Comparison of ENCODE assay signal across 38 cellular contexts in the genomic region with DNA sequence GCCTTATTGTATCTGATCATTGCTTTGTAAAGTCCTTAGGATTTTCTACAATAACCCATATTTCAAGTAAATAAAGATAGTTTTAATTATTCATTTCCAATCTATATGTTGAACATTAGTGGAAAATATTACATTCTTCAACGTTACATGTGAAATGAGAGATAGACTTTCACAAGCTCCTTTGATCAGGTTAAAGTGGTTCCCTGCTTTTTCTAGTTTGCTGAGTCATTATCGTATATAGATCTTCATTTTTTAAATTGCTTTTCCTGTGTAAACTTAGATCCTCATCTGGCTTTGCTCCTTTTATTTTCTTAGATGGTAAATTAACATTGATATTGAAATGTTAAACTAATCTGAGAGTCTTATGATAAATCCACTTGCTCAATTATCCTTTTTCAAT.
"Had no signal": no experiment of that assay in that cellular context is flagged by ENCODE, and none has a peak within 500 bp of the region (broad histone marks: within the 10 kb centered on the region; RNA-seq: fewer than 3 reads in every experiment).

No MANE protein-coding gene starts in this region.

- H3K27ac Mint-ChIP-seq: activated CD4-positive, alpha-beta memory T cell treated with anti-CD3 and anti-CD28 coated beads, Interleukin-2, amount 10 ng/mL, durations not matched to agents 7 days and 5 days; activated CD4-positive, alpha-beta T cell treated with anti-CD3 and anti-CD28 coated beads for 36 hours; activated CD4-positive, alpha-beta T cell treated with anti-CD3 and anti-CD28 coated beads, Interleukin-2, amount 10 ng/mL, durations not matched to agents 7 days and 5 days; activated CD8-positive, alpha-beta memory T cell treated with anti-CD3 and anti-CD28 coated beads, Interleukin-2, amount 10 ng/mL, durations not matched to agents 7 days and 5 days; activated CD8-positive, alpha-beta T cell treated with anti-CD3 and anti-CD28 coated beads, Interleukin-2, amount 10 ng/mL, durations not matched to agents 7 days and 5 days; activated naive CD4-positive, alpha-beta T cell treated with anti-CD3 and anti-CD28 coated beads, Interleukin-2, amount 10 ng/mL, durations not matched to agents 7 days and 5 days; activated naive CD4-positive, alpha-beta T cell treated with anti-CD3 and anti-CD28 coated beads, Interleukin-2, amount 50 U/mL, for 24 hours; activated naive CD8-positive, alpha-beta T cell; activated naive CD8-positive, alpha-beta T cell treated with anti-CD3 and anti-CD28 coated beads, Interleukin-2, amount 10 ng/mL, durations not matched to agents 7 days and 5 days; activated naive CD8-positive, alpha-beta T cell treated with anti-CD3 and anti-CD28 coated beads, Interleukin-2, amount 50 U/mL, for 24 hours; activated T-cell treated with anti-CD3 and anti-CD28 coated beads, Interleukin-2, amount 50 U/mL, for 24 hours; activated T-helper 2 cell treated with anti-CD3 and anti-CD28 coated beads, Interferon-gamma antibody, Interleukin-2, Interleukin-4, amounts not matched to agents 10 μg/mL and 5 μg/mL and 100 μg/mL, durations not matched to agents 14 hours and 24 hours and 36 hours; brain; T-helper 2 cell treated with Interferon-gamma antibody and Interleukin-4, amounts not matched to agents 5 μg/mL and 100 μg/mL, for 36 hours had no signal

- H3K4me1 ChIP-seq: ascending aorta, colonic mucosa had no signal

- H3K4me3 ChIP-seq: ascending aorta, cardiac muscle cell, colonic mucosa had no signal

- H3K4me1 Mint-ChIP-seq: activated CD4-positive, alpha-beta memory T cell treated with anti-CD3 and anti-CD28 coated beads, Interleukin-2, amount 10 ng/mL, durations not matched to agents 7 days and 5 days; activated CD4-positive, alpha-beta T cell treated with anti-CD3 and anti-CD28 coated beads for 36 hours; activated CD4-positive, alpha-beta T cell treated with anti-CD3 and anti-CD28 coated beads, Interleukin-2, amount 10 ng/mL, durations not matched to agents 7 days and 5 days; activated CD8-positive, alpha-beta memory T cell treated with anti-CD3 and anti-CD28 coated beads, Interleukin-2, amount 10 ng/mL, durations not matched to agents 7 days and 5 days; activated naive CD4-positive, alpha-beta T cell treated with anti-CD3 and anti-CD28 coated beads, Interleukin-2, amount 10 ng/mL, durations not matched to agents 7 days and 5 days; activated naive CD4-positive, alpha-beta T cell treated with anti-CD3 and anti-CD28 coated beads, Interleukin-2, amount 50 U/mL, for 24 hours; activated naive CD8-positive, alpha-beta T cell treated with anti-CD3 and anti-CD28 coated beads, Interleukin-2, amount 10 ng/mL, durations not matched to agents 7 days and 5 days; activated naive CD8-positive, alpha-beta T cell treated with anti-CD3 and anti-CD28 coated beads, Interleukin-2, amount 50 U/mL, for 24 hours; brain; central memory CD8-positive, alpha-beta T cell had no signal

- DNase-seq: activated CD4-positive, alpha-beta memory T cell treated with anti-CD3 and anti-CD28 coated beads, Interleukin-2, amount 10 ng/mL, durations not matched to agents 7 days and 5 days; activated CD4-positive, alpha-beta T cell treated with anti-CD3 and anti-CD28 coated beads for 1 hour; activated CD4-positive, alpha-beta T cell treated with anti-CD3 and anti-CD28 coated beads for 36 hours; activated CD4-positive, alpha-beta T cell treated with anti-CD3 and anti-CD28 coated beads for 48 hours; activated CD4-positive, alpha-beta T cell treated with anti-CD3 and anti-CD28 coated beads, Interleukin-2, amount 10 ng/mL, durations not matched to agents 7 days and 5 days; activated CD4-positive, alpha-beta T cell treated with anti-CD3 and anti-CD28 coated beads, Interleukin-2, amount 50 U/mL, for 48 hours; activated CD4-positive, CD25-positive, alpha-beta regulatory T cell; activated CD8-positive, alpha-beta memory T cell treated with anti-CD3 and anti-CD28 coated beads for 24 hours; activated CD8-positive, alpha-beta memory T cell treated with anti-CD3 and anti-CD28 coated beads, Interleukin-2, amount 10 ng/mL, durations not matched to agents 7 days and 5 days; activated CD8-positive, alpha-beta memory T cell treated with anti-CD3 and anti-CD28 coated beads, Interleukin-2, amount 50 U/mL, for 48 hours; activated CD8-positive, alpha-beta T cell treated with anti-CD3 and anti-CD28 coated beads, Interleukin-2, amount 10 ng/mL, durations not matched to agents 7 days and 5 days; activated effector memory CD4-positive, alpha-beta T cell treated with Interleukin-2 at 50 U/mL for 16 hours; activated gamma-delta T cell; activated naive CD4-positive, alpha-beta T cell treated with anti-CD3 and anti-CD28 coated beads, Interleukin-2, amount 10 ng/mL, durations not matched to agents 7 days and 5 days; activated naive CD4-positive, alpha-beta T cell treated with Interleukin-2 at 50 U/mL for 16 hours; activated naive CD8-positive, alpha-beta T cell treated with anti-CD3 and anti-CD28 coated beads, Interleukin-2, amount 10 ng/mL, durations not matched to agents 7 days and 5 days; activated naive CD8-positive, alpha-beta T cell treated with anti-CD3 and anti-CD28 coated beads, Interleukin-2, amount 50 U/mL, for 24 hours; activated T-cell treated with anti-CD3 and anti-CD28 coated beads, Interleukin-2, amount 50 U/mL, for 24 hours; activated T-cell treated with anti-CD3 and anti-CD28 coated beads, Interleukin-2, amount 50 U/mL, for 48 hours; amygdala; anterior cingulate cortex; caudate nucleus; cerebellar nuclear complex; colonic mucosa; T-helper 2 cell; T-helper 9 cell had no signal

- H3K9me3 ChIP-seq: ascending aorta, colonic mucosa had no signal

- H3K36me3 Mint-ChIP-seq: activated CD8-positive, alpha-beta memory T cell treated with anti-CD3 and anti-CD28 coated beads, Interleukin-2, amount 10 ng/mL, durations not matched to agents 7 days and 5 days; activated naive CD4-positive, alpha-beta T cell treated with anti-CD3 and anti-CD28 coated beads, Interleukin-2, amount 10 ng/mL, durations not matched to agents 7 days and 5 days; activated naive CD4-positive, alpha-beta T cell treated with anti-CD3 and anti-CD28 coated beads, Interleukin-2, amount 50 U/mL, for 24 hours; activated naive CD8-positive, alpha-beta T cell; activated naive CD8-positive, alpha-beta T cell treated with anti-CD3 and anti-CD28 coated beads, Interleukin-2, amount 10 ng/mL, durations not matched to agents 7 days and 5 days; brain had no signal

- FAIRE-seq: bronchial epithelial cell, TTC549 had no signal

- H3K27me3 ChIP-seq: ascending aorta, cardiac muscle cell, colonic mucosa had no signal

- H3K27me3 Mint-ChIP-seq: activated CD4-positive, alpha-beta memory T cell treated with anti-CD3 and anti-CD28 coated beads, Interleukin-2, amount 10 ng/mL, durations not matched to agents 7 days and 5 days; activated CD4-positive, alpha-beta T cell treated with anti-CD3 and anti-CD28 coated beads for 36 hours; activated CD4-positive, alpha-beta T cell treated with anti-CD3 and anti-CD28 coated beads, Interleukin-2, amount 10 ng/mL, durations not matched to agents 7 days and 5 days; activated CD8-positive, alpha-beta memory T cell treated with anti-CD3 and anti-CD28 coated beads, Interleukin-2, amount 10 ng/mL, durations not matched to agents 7 days and 5 days; activated naive CD4-positive, alpha-beta T cell treated with anti-CD3 and anti-CD28 coated beads, Interleukin-2, amount 10 ng/mL, durations not matched to agents 7 days and 5 days; activated naive CD4-positive, alpha-beta T cell treated with anti-CD3 and anti-CD28 coated beads, Interleukin-2, amount 50 U/mL, for 24 hours; activated naive CD8-positive, alpha-beta T cell; activated naive CD8-positive, alpha-beta T cell treated with anti-CD3 and anti-CD28 coated beads, Interleukin-2, amount 10 ng/mL, durations not matched to agents 7 days and 5 days; activated naive CD8-positive, alpha-beta T cell treated with anti-CD3 and anti-CD28 coated beads, Interleukin-2, amount 50 U/mL, for 24 hours; activated T-cell treated with anti-CD3 and anti-CD28 coated beads, Interleukin-2, amount 50 U/mL, for 24 hours; brain; central memory CD8-positive, alpha-beta T cell had no signal

- H3K4me3 Mint-ChIP-seq: activated CD4-positive, alpha-beta memory T cell treated with anti-CD3 and anti-CD28 coated beads, Interleukin-2, amount 10 ng/mL, durations not matched to agents 7 days and 5 days; activated CD4-positive, alpha-beta T cell treated with anti-CD3 and anti-CD28 coated beads for 36 hours; activated CD4-positive, alpha-beta T cell treated with anti-CD3 and anti-CD28 coated beads, Interleukin-2, amount 10 ng/mL, durations not matched to agents 7 days and 5 days; activated CD8-positive, alpha-beta memory T cell treated with anti-CD3 and anti-CD28 coated beads, Interleukin-2, amount 10 ng/mL, durations not matched to agents 7 days and 5 days; activated CD8-positive, alpha-beta T cell treated with anti-CD3 and anti-CD28 coated beads, Interleukin-2, amount 10 ng/mL, durations not matched to agents 7 days and 5 days; activated naive CD4-positive, alpha-beta T cell treated with anti-CD3 and anti-CD28 coated beads, Interleukin-2, amount 10 ng/mL, durations not matched to agents 7 days and 5 days; activated naive CD4-positive, alpha-beta T cell treated with anti-CD3 and anti-CD28 coated beads, Interleukin-2, amount 50 U/mL, for 24 hours; activated naive CD8-positive, alpha-beta T cell; activated naive CD8-positive, alpha-beta T cell treated with anti-CD3 and anti-CD28 coated beads, Interleukin-2, amount 10 ng/mL, durations not matched to agents 7 days and 5 days; activated naive CD8-positive, alpha-beta T cell treated with anti-CD3 and anti-CD28 coated beads, Interleukin-2, amount 50 U/mL, for 24 hours; activated T-cell treated with anti-CD3 and anti-CD28 coated beads, Interleukin-2, amount 50 U/mL, for 24 hours; brain; central memory CD8-positive, alpha-beta T cell; T-helper 2 cell treated with Interferon-gamma antibody and Interleukin-4, amounts not matched to agents 5 μg/mL and 100 μg/mL, for 36 hours had no signal

- ATAC-seq: activated CD4-positive, alpha-beta T cell treated with anti-CD3 and anti-CD28 coated beads for 36 hours; activated CD4-positive, CD25-positive, alpha-beta regulatory T cell treated with anti-CD3 and anti-CD28 coated beads, Interleukin-2, amount 50 U/mL, for 24 hours; activated CD8-positive, alpha-beta memory T cell treated with anti-CD3 and anti-CD28 coated beads, Interleukin-2, amount 10 ng/mL, durations not matched to agents 7 days and 5 days; activated CD8-positive, alpha-beta T cell treated with anti-CD3 and anti-CD28 coated beads, Interleukin-2, amount 10 ng/mL, durations not matched to agents 7 days and 5 days; activated naive CD8-positive, alpha-beta T cell treated with anti-CD3 and anti-CD28 coated beads, Interleukin-2, amount 50 U/mL, for 24 hours had no signal

- H3K27ac ChIP-seq: ascending aorta, cardiac muscle cell, colonic mucosa, VCaP had no signal

- H3K36me3 ChIP-seq: ascending aorta, cardiac muscle cell, colonic mucosa had no signal

- H3K9me3 Mint-ChIP-seq: activated CD4-positive, alpha-beta T cell treated with anti-CD3 and anti-CD28 coated beads, Interleukin-2, amount 10 ng/mL, durations not matched to agents 7 days and 5 days; activated naive CD4-positive, alpha-beta T cell treated with anti-CD3 and anti-CD28 coated beads, Interleukin-2, amount 10 ng/mL, durations not matched to agents 7 days and 5 days; activated naive CD4-positive, alpha-beta T cell treated with anti-CD3 and anti-CD28 coated beads, Interleukin-2, amount 50 U/mL, for 24 hours; activated naive CD8-positive, alpha-beta T cell treated with anti-CD3 and anti-CD28 coated beads, Interleukin-2, amount 10 ng/mL, durations not matched to agents 7 days and 5 days; activated T-helper 2 cell treated with anti-CD3 and anti-CD28 coated beads, Interferon-gamma antibody, Interleukin-2, Interleukin-4, amounts not matched to agents 10 μg/mL and 5 μg/mL and 100 μg/mL, durations not matched to agents 14 hours and 24 hours and 36 hours; brain; T-helper 2 cell treated with Interferon-gamma antibody and Interleukin-4, amounts not matched to agents 5 μg/mL and 100 μg/mL, for 36 hours had no signal
